ENCODE assay signal across 2 cellular contexts in the genomic region with DNA sequence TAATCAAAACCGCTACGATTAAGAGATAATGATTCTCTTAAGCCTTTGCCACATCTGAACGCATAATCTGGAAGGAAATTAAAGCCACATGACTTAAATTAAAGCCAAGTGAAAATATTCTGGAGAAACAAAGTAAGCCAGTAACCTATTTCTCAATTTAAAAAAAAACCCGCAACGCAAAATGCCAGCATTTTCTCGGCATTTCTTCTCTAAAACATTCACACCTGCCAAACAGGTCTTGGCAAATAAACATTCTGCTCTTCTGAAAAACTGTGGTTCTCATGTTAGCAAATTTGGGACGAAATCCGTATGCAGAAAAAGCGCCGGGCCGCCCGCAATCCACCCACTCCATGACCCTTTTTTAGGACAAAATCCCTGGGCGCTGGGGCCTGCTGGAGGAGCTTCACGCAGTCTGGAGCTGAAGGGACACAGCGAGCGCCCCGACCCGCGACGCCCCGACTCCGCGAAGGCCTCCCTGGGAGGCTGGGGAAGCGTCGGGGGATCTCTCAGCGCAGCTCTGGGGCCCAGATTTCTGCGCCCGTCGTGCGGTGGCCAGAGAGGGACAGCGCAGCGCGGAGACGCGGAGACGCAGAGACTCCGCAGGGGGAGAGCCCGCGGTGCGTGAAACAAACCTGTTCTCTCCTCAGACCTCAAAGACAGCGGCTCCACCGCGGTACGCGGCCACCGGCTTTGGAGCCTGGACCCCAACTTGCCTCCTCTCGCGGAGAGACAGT.
TF ChIP-seq lines count a peak whose summit lies in the region.

No MANE protein-coding gene starts in this region.

TF ChIP-seq in HCT116, 20 proteins besides CTCF, POLR2A, EP300 and RAD21:
- TF ChIP-seq YY1 (IDR thresholded peaks at IDR 0.05; ENCODE audit: extremely low read depth, insufficient replicate concordance, low read depth, low read length), result no peak
- TF ChIP-seq, protein P1, sequence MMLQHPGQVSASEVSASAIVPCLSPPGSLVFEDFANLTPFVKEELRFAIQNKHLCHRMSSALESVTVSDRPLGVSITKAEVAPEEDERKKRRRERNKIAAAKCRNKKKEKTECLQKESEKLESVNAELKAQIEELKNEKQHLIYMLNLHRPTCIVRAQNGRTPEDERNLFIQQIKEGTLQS (IDR thresholded peaks at IDR 0.05), result no peak
- no peak for TF ChIP-seq CEBPB (IDR thresholded peaks at IDR 0.05; ENCODE audit: low read depth)
- TF ChIP-seq ZFX (IDR thresholded peaks at IDR 0.05), result peak; percentile 83
TF ChIP-seq in HCT116: peak in this region for 1.

TF ChIP-seq in H1, 55 proteins besides CTCF, POLR2A, EP300 and RAD21 (continues in another document):
- TF ChIP-seq PHF8 (conservative IDR thresholded peaks at IDR 0.05; ENCODE audit: low read depth, low read length) (peak; percentile 60; the same call in 1 of the 2 replicates), TCF12 (IDR thresholded peaks at IDR 0.05; ENCODE audit: low read depth, low read length) (no peak), SIX5 (IDR thresholded peaks at IDR 0.05; ENCODE audit: low read depth, low read length) (no peak), SP1 (IDR thresholded peaks at IDR 0.05; ENCODE audit: low read depth, low read length) (no peak), SUZ12 (IDR thresholded peaks at IDR 0.05; ENCODE audit: low read length) (0 out of 2 replicates have a peak, but pooled peaks have one; percentile 31), EGR1 (IDR thresholded peaks at IDR 0.05; ENCODE audit: borderline replicate concordance, low read depth, low read length) (no peak), CREB1 (IDR thresholded peaks at IDR 0.05) (no peak), BACH1 (IDR thresholded peaks at IDR 0.05; ENCODE audit: low read length) (no peak; the same call in 1 of the 2 replicates), YY1 (IDR thresholded peaks at IDR 0.05; ENCODE audit: low read depth, low read length) (no peak), GTF2F1 (IDR thresholded peaks at IDR 0.05; ENCODE audit: borderline replicate concordance, low read depth, low read length) (no peak), POU5F1 (IDR thresholded peaks at IDR 0.05; ENCODE audit: low read depth, low read length) (no peak), JUND (IDR thresholded peaks at IDR 0.05; ENCODE audit: low read length) (peak; percentile 20; the same call in 1 of the 2 replicates), KDM5A (IDR thresholded peaks at IDR 0.05; ENCODE audit: low read length) (no peak), SP4 (IDR thresholded peaks at IDR 0.05; ENCODE audit: low read length) (no peak), CHD1 (IDR thresholded peaks at IDR 0.05; ENCODE audit: low read depth, low read length) (no peak), RXRA (IDR thresholded peaks at IDR 0.05; ENCODE audit: insufficient read depth, low read depth, low read length) (no peak), RBBP5 (IDR thresholded peaks at IDR 0.05; ENCODE audit: borderline replicate concordance, low read depth, low read length) (peak; percentile 93; the same call in 1 of the 2 replicates), RNF2 (IDR thresholded peaks at IDR 0.05; ENCODE audit: borderline replicate concordance, low read depth, low read length, missing control alignments, poor library complexity, severe bottlenecking) (no peak), ASH2L (IDR thresholded peaks at IDR 0.05; ENCODE audit: low read length) (peak; percentile 91), POLR2AphosphoS5 (IDR thresholded peaks at IDR 0.05; ENCODE audit: low read depth, low read length) (no peak), KDM4A (IDR thresholded peaks at IDR 0.05; ENCODE audit: low read depth, low read length, severe bottlenecking) (peak; percentile 76), SIRT6 (IDR thresholded peaks at IDR 0.05; ENCODE audit: low read length) (no peak), MAFK (IDR thresholded peaks at IDR 0.05; ENCODE audit: low read depth, low read length) (no peak), HDAC2 (IDR thresholded peaks at IDR 0.05; ENCODE audit: borderline replicate concordance in 1 of 2, low read depth in 2 of 2, low read length in 2 of 2) (no peak; a peak in 1 of 4 replicates), CBX5 (IDR thresholded peaks at IDR 0.05; ENCODE audit: low read depth, low read length) (no peak), RFX5 (IDR thresholded peaks at IDR 0.05; ENCODE audit: borderline replicate concordance, low read depth, low read length) (no peak), BCL11A (IDR thresholded peaks at IDR 0.05; ENCODE audit: low read depth in 2 of 2, low read length in 2 of 2) (no peak), GABPA (IDR thresholded peaks at IDR 0.05; ENCODE audit: borderline replicate concordance, insufficient read depth, low read length) (no peak), EZH2 (IDR thresholded peaks at IDR 0.05; ENCODE audit: low read depth, low read length, severe bottlenecking) (no peak), SRF (IDR thresholded peaks at IDR 0.05; ENCODE audit: low read depth, low read length) (no peak), TBP (IDR thresholded peaks at IDR 0.05; ENCODE audit: low read depth, low read length) (no peak), SP2 (IDR thresholded peaks at IDR 0.05; ENCODE audit: low read length) (no peak), FOSL1 (IDR thresholded peaks at IDR 0.05; ENCODE audit: insufficient read depth, low read depth, low read length) (no peak), NRF1 (IDR thresholded peaks at IDR 0.05; ENCODE audit: low read depth, low read length) (no peak), CHD2 (IDR thresholded peaks at IDR 0.05; ENCODE audit: low read length) (no peak), SIN3A (conservative IDR thresholded peaks at IDR 0.05 in 1 of 2, IDR thresholded peaks at IDR 0.05 in 1 of 2; ENCODE audit: low read depth in 1 of 2, low read length in 2 of 2) (peak in 1 of 2 experiments; percentile 73; a peak in 2 of 4 replicates), SAP30 (IDR thresholded peaks at IDR 0.05; ENCODE audit: insufficient read depth, insufficient replicate concordance, low read length) (no peak), HDAC6 (IDR thresholded peaks at IDR 0.05; ENCODE audit: low read depth, low read length) (no peak), BRCA1 (IDR thresholded peaks at IDR 0.05; ENCODE audit: low read depth, low read length) (no peak; the same call in 1 of the 2 replicates), TAF7 (optimal IDR thresholded peaks at IDR 0.05; ENCODE audit: borderline replicate concordance, low read depth, low read length) (peak; percentile 25), TEAD4 (IDR thresholded peaks at IDR 0.05; ENCODE audit: low read depth, low read length) (no peak), NANOG (IDR thresholded peaks at IDR 0.05; ENCODE audit: insufficient read depth, low read depth, low read length, poor library complexity, severe bottlenecking) (no peak), TAF1 (IDR thresholded peaks at IDR 0.05; ENCODE audit: low read depth, low read length) (no peak), CTBP2 (IDR thresholded peaks at IDR 0.05; ENCODE audit: borderline replicate concordance, insufficient read depth, insufficient read length, low read length) (peak; percentile 15), CEBPB (IDR thresholded peaks at IDR 0.05; ENCODE audit: low read depth, low read length) (no peak), ZNF274 (IDR thresholded peaks at IDR 0.05; ENCODE audit: borderline replicate concordance, extremely low read depth, low read length) (no peak), KDM1A (IDR thresholded peaks at IDR 0.05; ENCODE audit: borderline replicate concordance, low read length) (no peak), CBX8 (IDR thresholded peaks at IDR 0.05; ENCODE audit: borderline replicate concordance, low read depth, low read length) (no peak), JUN (IDR thresholded peaks at IDR 0.05; ENCODE audit: low read depth, low read length) (no peak)
- TF ChIP-seq, protein P2, sequence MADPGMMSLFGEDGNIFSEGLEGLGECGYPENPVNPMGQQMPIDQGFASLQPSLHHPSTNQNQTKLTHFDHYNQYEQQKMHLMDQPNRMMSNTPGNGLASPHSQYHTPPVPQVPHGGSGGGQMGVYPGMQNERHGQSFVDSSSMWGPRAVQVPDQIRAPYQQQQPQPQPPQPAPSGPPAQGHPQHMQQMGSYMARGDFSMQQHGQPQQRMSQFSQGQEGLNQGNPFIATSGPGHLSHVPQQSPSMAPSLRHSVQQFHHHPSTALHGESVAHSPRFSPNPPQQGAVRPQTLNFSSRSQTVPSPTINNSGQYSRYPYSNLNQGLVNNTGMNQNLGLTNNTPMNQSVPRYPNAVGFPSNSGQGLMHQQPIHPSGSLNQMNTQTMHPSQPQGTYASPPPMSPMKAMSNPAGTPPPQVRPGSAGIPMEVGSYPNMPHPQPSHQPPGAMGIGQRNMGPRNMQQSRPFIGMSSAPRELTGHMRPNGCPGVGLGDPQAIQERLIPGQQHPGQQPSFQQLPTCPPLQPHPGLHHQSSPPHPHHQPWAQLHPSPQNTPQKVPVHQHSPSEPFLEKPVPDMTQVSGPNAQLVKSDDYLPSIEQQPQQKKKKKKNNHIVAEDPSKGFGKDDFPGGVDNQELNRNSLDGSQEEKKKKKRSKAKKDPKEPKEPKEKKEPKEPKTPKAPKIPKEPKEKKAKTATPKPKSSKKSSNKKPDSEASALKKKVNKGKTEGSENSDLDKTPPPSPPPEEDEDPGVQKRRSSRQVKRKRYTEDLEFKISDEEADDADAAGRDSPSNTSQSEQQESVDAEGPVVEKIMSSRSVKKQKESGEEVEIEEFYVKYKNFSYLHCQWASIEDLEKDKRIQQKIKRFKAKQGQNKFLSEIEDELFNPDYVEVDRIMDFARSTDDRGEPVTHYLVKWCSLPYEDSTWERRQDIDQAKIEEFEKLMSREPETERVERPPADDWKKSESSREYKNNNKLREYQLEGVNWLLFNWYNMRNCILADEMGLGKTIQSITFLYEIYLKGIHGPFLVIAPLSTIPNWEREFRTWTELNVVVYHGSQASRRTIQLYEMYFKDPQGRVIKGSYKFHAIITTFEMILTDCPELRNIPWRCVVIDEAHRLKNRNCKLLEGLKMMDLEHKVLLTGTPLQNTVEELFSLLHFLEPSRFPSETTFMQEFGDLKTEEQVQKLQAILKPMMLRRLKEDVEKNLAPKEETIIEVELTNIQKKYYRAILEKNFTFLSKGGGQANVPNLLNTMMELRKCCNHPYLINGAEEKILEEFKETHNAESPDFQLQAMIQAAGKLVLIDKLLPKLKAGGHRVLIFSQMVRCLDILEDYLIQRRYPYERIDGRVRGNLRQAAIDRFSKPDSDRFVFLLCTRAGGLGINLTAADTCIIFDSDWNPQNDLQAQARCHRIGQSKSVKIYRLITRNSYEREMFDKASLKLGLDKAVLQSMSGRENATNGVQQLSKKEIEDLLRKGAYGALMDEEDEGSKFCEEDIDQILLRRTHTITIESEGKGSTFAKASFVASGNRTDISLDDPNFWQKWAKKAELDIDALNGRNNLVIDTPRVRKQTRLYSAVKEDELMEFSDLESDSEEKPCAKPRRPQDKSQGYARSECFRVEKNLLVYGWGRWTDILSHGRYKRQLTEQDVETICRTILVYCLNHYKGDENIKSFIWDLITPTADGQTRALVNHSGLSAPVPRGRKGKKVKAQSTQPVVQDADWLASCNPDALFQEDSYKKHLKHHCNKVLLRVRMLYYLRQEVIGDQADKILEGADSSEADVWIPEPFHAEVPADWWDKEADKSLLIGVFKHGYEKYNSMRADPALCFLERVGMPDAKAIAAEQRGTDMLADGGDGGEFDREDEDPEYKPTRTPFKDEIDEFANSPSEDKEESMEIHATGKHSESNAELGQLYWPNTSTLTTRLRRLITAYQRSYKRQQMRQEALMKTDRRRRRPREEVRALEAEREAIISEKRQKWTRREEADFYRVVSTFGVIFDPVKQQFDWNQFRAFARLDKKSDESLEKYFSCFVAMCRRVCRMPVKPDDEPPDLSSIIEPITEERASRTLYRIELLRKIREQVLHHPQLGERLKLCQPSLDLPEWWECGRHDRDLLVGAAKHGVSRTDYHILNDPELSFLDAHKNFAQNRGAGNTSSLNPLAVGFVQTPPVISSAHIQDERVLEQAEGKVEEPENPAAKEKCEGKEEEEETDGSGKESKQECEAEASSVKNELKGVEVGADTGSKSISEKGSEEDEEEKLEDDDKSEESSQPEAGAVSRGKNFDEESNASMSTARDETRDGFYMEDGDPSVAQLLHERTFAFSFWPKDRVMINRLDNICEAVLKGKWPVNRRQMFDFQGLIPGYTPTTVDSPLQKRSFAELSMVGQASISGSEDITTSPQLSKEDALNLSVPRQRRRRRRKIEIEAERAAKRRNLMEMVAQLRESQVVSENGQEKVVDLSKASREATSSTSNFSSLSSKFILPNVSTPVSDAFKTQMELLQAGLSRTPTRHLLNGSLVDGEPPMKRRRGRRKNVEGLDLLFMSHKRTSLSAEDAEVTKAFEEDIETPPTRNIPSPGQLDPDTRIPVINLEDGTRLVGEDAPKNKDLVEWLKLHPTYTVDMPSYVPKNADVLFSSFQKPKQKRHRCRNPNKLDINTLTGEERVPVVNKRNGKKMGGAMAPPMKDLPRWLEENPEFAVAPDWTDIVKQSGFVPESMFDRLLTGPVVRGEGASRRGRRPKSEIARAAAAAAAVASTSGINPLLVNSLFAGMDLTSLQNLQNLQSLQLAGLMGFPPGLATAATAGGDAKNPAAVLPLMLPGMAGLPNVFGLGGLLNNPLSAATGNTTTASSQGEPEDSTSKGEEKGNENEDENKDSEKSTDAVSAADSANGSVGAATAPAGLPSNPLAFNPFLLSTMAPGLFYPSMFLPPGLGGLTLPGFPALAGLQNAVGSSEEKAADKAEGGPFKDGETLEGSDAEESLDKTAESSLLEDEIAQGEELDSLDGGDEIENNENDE (IDR thresholded peaks at IDR 0.05; ENCODE audit: insufficient replicate concordance, low read length), result no peak
- TF ChIP-seq, protein P3, sequence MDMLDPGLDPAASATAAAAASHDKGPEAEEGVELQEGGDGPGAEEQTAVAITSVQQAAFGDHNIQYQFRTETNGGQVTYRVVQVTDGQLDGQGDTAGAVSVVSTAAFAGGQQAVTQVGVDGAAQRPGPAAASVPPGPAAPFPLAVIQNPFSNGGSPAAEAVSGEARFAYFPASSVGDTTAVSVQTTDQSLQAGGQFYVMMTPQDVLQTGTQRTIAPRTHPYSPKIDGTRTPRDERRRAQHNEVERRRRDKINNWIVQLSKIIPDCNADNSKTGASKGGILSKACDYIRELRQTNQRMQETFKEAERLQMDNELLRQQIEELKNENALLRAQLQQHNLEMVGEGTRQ (IDR thresholded peaks at IDR 0.05; ENCODE audit: low read length), result no peak
- TF ChIP-seq, protein P4, sequence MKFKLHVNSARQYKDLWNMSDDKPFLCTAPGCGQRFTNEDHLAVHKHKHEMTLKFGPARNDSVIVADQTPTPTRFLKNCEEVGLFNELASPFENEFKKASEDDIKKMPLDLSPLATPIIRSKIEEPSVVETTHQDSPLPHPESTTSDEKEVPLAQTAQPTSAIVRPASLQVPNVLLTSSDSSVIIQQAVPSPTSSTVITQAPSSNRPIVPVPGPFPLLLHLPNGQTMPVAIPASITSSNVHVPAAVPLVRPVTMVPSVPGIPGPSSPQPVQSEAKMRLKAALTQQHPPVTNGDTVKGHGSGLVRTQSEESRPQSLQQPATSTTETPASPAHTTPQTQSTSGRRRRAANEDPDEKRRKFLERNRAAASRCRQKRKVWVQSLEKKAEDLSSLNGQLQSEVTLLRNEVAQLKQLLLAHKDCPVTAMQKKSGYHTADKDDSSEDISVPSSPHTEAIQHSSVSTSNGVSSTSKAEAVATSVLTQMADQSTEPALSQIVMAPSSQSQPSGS (IDR thresholded peaks at IDR 0.05; ENCODE audit: low read length), result no peak
- TF ChIP-seq, protein P5, sequence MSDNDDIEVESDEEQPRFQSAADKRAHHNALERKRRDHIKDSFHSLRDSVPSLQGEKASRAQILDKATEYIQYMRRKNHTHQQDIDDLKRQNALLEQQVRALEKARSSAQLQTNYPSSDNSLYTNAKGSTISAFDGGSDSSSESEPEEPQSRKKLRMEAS (IDR thresholded peaks at IDR 0.05), result no peak
- TF ChIP-seq, protein P6, sequence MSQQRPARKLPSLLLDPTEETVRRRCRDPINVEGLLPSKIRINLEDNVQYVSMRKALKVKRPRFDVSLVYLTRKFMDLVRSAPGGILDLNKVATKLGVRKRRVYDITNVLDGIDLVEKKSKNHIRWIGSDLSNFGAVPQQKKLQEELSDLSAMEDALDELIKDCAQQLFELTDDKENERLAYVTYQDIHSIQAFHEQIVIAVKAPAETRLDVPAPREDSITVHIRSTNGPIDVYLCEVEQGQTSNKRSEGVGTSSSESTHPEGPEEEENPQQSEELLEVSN (IDR thresholded peaks at IDR 0.05), result no peak
